ENCODE assay signal across 26 cellular contexts in the genomic region with DNA sequence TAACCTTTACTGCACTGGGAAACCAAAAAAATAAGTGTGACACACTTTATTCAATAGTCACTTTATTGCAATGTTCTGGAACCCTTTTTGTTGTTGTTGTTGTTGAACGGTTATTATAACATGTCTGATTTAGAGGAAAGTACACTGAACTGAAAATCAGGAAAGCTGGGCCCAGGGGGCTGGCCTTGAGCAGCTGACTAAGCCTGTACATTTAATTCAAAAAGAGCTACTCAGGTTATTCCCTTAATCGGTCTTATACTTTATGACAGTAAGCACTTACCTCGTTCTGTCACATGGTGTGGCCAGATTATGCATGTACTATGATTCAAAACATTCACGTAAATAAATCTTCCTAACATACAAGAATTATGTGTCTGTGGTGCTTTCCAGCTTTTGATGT.
DNase-seq lines count a peak whose midpoint lies in the region; FAIRE-seq and TF ChIP-seq lines count a peak whose summit lies in the region.
"Had no signal": no experiment of that assay in that cellular context is flagged by ENCODE, and none has a peak within 500 bp of the region (broad histone marks: within the 10 kb centered on the region; RNA-seq: fewer than 3 reads in every experiment).

No MANE protein-coding gene starts in this region.

- no peaks in the 10 kb centered on the region for H3K4me1 Mint-ChIP-seq in nephron progenitor cell
- H3K4me1 Mint-ChIP-seq: memory B cell had no signal

- H3K14ac ChIP-seq in neuronal stem cell (ENCODE audit: low read length): no peak overlapping the region

- no peak overlapping the region for H2AFZ ChIP-seq in ACC112 (ENCODE audit: low read length, unreplicated experiment)
- H2AFZ ChIP-seq in OCI-LY7 (ENCODE audit: low read length): no peak overlapping the region
- H2AFZ ChIP-seq in fibroblast of lung (ENCODE audit: low read length): no peak overlapping the region
- H2AFZ ChIP-seq in neuronal stem cell (ENCODE audit: low read length): no peak overlapping the region

- H3K27ac ChIP-seq in ACC112 (ENCODE audit: low read depth, low read length) (peak overlapping the region; percentile 89), OCI-LY7 (ENCODE audit: low read depth, low read length, poor library complexity, severe bottlenecking) (no peak overlapping the region), fibroblast of lung (ENCODE audit: insufficient read depth, low read length) (peak overlapping the region; percentile 17), neuronal stem cell (replicated peaks; ENCODE audit: low read length) (no peak overlapping the region)
- H3K27ac ChIP-seq: cardiac muscle cell, coronary artery, gastrocnemius medialis, Peyer's patch, tibial nerve had no signal

- no peak for TF ChIP-seq CTCF in OCI-LY7 (conservative IDR thresholded peaks at IDR 0.05; ENCODE audit: low read length)
- TF ChIP-seq CTCF in fibroblast of lung (conservative IDR thresholded peaks at IDR 0.05 in 1 of 2, IDR thresholded peaks at IDR 0.05 in 1 of 2; ENCODE audit: low read depth in 1 of 2, low read length in 2 of 2): no peak
- TF ChIP-seq CTCF in nephron progenitor cell (IDR thresholded peaks at IDR 0.05): no peak

- peaks cover 4% of the 10 kb centered on the region for H3K27me3 Mint-ChIP-seq in nephron progenitor cell (ENCODE audit: low read depth, poor library complexity)
- H3K27me3 Mint-ChIP-seq: CD4-positive, alpha-beta memory T cell; effector memory CD8-positive, alpha-beta T cell; memory B cell; T-cell had no signal

- H3K9me2 ChIP-seq in OCI-LY7 (ENCODE audit: insufficient read depth, low read length): no peaks in the 10 kb centered on the region

- no peak overlapping the region for H3K27ac Mint-ChIP-seq in nephron progenitor cell
- H3K27ac Mint-ChIP-seq: activated naive CD4-positive, alpha-beta T cell treated with anti-CD3 and anti-CD28 coated beads, Interleukin-2, amount 50 U/mL, for 72 hours; CD4-positive, alpha-beta memory T cell; effector memory CD8-positive, alpha-beta T cell; memory B cell; T-cell had no signal

- no peak overlapping the region for H3K9ac ChIP-seq in fibroblast of lung (ENCODE audit: insufficient read depth, low read length)
- H3K9ac ChIP-seq in neuronal stem cell (ENCODE audit: low read depth, low read length, poor library complexity): no peak overlapping the region

- H3K4me1 ChIP-seq in ACC112 (ENCODE audit: control insufficient read depth, insufficient read depth, low read length, unreplicated experiment): peaks cover 27% of the 10 kb centered on the region
- peaks cover 20% of the 10 kb centered on the region for H3K4me1 ChIP-seq in OCI-LY7 (ENCODE audit: insufficient read depth, low read length, poor library complexity, severe bottlenecking)
- peaks cover 3% of the 10 kb centered on the region for H3K4me1 ChIP-seq in fibroblast of lung (ENCODE audit: control insufficient read depth, extremely low read depth, insufficient read depth, low read length)
- peaks cover 2 to 3% of the 10 kb centered on the region in 2 donors for H3K4me1 ChIP-seq in neuronal stem cell (ENCODE audit: control insufficient read depth in 2 of 2, insufficient read depth in 1 of 2, low read depth in 1 of 2, low read length in 2 of 2)
- H3K4me1 ChIP-seq: Peyer's patch had no signal

- CTCF ChIA-PET in OCI-LY7 (lab: Charles Lee; ENCODE audit: unreplicated experiment): interaction anchor here (0.6 kb wide), 1 partner anchor 36 kb away, joined by 6 read pairs; no protein-coding TSS in a partner anchor

- POLR2A ChIA-PET in OCI-LY7 (lab: Charles Lee): no interaction called here

- no peak overlapping the region for H3K18ac ChIP-seq in neuronal stem cell (ENCODE audit: low read length)

- no peak overlapping the region for H3K4me3 Mint-ChIP-seq in nephron progenitor cell
- H3K4me3 Mint-ChIP-seq: activated T-cell treated with anti-CD3 and anti-CD28 coated beads, Interleukin-2, amount 50 U/mL, for 4 hours; CD4-positive, alpha-beta memory T cell; effector memory CD8-positive, alpha-beta T cell; memory B cell; T-cell had no signal

- H3K36me3 ChIP-seq in ACC112 (ENCODE audit: insufficient read depth, low read length) (no peaks in the 10 kb centered on the region), OCI-LY7 (ENCODE audit: insufficient read depth, low read length) (no peaks in the 10 kb centered on the region), fibroblast of lung (ENCODE audit: control insufficient read depth, insufficient read depth, low read length) (no peaks in the 10 kb centered on the region), neuronal stem cell (replicated peaks in 1 of 2; ENCODE audit: control insufficient read depth in 2 of 2, insufficient read depth in 2 of 2, low read length in 2 of 2) (no peaks in the 10 kb centered on the region)
- H3K36me3 ChIP-seq: cardiac muscle cell, gastrocnemius medialis, Peyer's patch, tibial nerve had no signal

- H3K27me3 ChIP-seq in ACC112 (ENCODE audit: insufficient read depth, low read length) (no peaks in the 10 kb centered on the region), fibroblast of lung (ENCODE audit: control insufficient read depth, insufficient read depth, low read length) (no peaks in the 10 kb centered on the region), neuronal stem cell (ENCODE audit: control insufficient read depth in 3 of 3, insufficient read depth in 3 of 3, low read depth in 1 of 3, low read length in 3 of 3) (no peaks in the 10 kb centered on the region)
- H3K27me3 ChIP-seq: cardiac muscle cell, gastrocnemius medialis, Peyer's patch, tibial nerve had no signal

- no peak overlapping the region for H2BK120ac ChIP-seq in neuronal stem cell (ENCODE audit: low read depth, low read length)

- no peak overlapping the region for H2AK5ac ChIP-seq in neuronal stem cell (ENCODE audit: low read depth, low read length)

- peak; percentile 11 for DNase-seq in activated CD4-positive, alpha-beta T cell treated with anti-CD3 and anti-CD28 coated beads for 48 hours
- DNase-seq in activated CD4-positive, alpha-beta T cell treated with anti-CD3 and anti-CD28 coated beads for 1 hour: no peak
- no peak for DNase-seq in OCI-LY7 (ENCODE audit: low spot score)
- DNase-seq in fibroblast of lung (ENCODE audit: low read depth in 2 of 2): peak in 1 of 2 donors; percentile 30
- no peak for DNase-seq in nephron progenitor cell
- no peak for DNase-seq in neuronal stem cell (ENCODE audit: low spot score)
- DNase-seq in frontal cortex (ENCODE audit: low spot score in 2 of 2): no peak
- DNase-seq: AML-193, gastrocnemius medialis, hippocampal formation, left colon, NCI-H1092, NCI-H187, NCI-H2171, NCI-H510A treated with DMSO at 0.1 percent for 48 hours, Peyer's patch had no signal

- no peak overlapping the region for H2BK5ac ChIP-seq in neuronal stem cell (ENCODE audit: low read length)

- WGBS in neuronal stem cell (ENCODE audit: extremely low coverage in 2 of 2, insufficient read length in 2 of 2, insufficient replicate concordance in 1 of 2), 2 donors: no CpG with 5 or more reads among the region's 4 CpGs

- peak overlapping the region; percentile 14; the same call in 1 of the 2 replicates for H3K4me3 ChIP-seq in ACC112 (ENCODE audit: low read depth, low read length)
- no peak overlapping the region for H3K4me3 ChIP-seq in OCI-LY7 (ENCODE audit: low read depth, low read length, poor library complexity, severe bottlenecking)
- no peak overlapping the region for H3K4me3 ChIP-seq in fibroblast of lung (replicated peaks in 1 of 4; ENCODE audit: control extremely low read depth in 1 of 4, insufficient read depth in 1 of 4, low read depth in 3 of 4, low read length in 4 of 4)
- H3K4me3 ChIP-seq in neuronal stem cell (ENCODE audit: low read length in 2 of 2): no peak overlapping the region
- H3K4me3 ChIP-seq: cardiac muscle cell, coronary artery, gastrocnemius medialis, Peyer's patch, tibial nerve had no signal

- no peak overlapping the region for H4K91ac ChIP-seq in neuronal stem cell (ENCODE audit: low read depth, low read length, poor library complexity)

- H4K20me1 ChIP-seq in OCI-LY7 (ENCODE audit: insufficient read depth, low read length): no peaks in the 10 kb centered on the region
- no peaks in the 10 kb centered on the region for H4K20me1 ChIP-seq in fibroblast of lung (ENCODE audit: control insufficient read depth, extremely low read depth, insufficient read depth, low read length)

- H3K36me3 Mint-ChIP-seq in nephron progenitor cell (ENCODE audit: low read depth): no peaks in the 10 kb centered on the region

- intact Hi-C loops in OCI-LY7 (cut with micrococcal nuclease; ENCODE audit: unreplicated experiment): no loop called here

- no peak overlapping the region for H3K23ac ChIP-seq in neuronal stem cell (ENCODE audit: low read depth, low read length, poor library complexity)

- H3K79me1 ChIP-seq in neuronal stem cell (ENCODE audit: low read depth, low read length): no peaks in the 10 kb centered on the region

- H3K9me3 ChIP-seq in OCI-LY7 (ENCODE audit: low read length) (no peaks in the 10 kb centered on the region), fibroblast of lung (ENCODE audit: control insufficient read depth, insufficient read depth, low read depth, low read length) (no peaks in the 10 kb centered on the region), neuronal stem cell (replicated peaks in 1 of 2; ENCODE audit: control insufficient read depth in 2 of 2, insufficient read depth in 1 of 2, low read depth in 1 of 2, low read length in 2 of 2) (no peaks in the 10 kb centered on the region)
- H3K9me3 ChIP-seq: gastrocnemius medialis, Peyer's patch, tibial nerve had no signal

- no peaks in the 10 kb centered on the region for H3K79me2 ChIP-seq in ACC112 (ENCODE audit: control insufficient read depth, insufficient read depth, low read length, unreplicated experiment)
- no peaks in the 10 kb centered on the region for H3K79me2 ChIP-seq in OCI-LY7 (ENCODE audit: insufficient read depth, low read depth, low read length)
- no peaks in the 10 kb centered on the region for H3K79me2 ChIP-seq in fibroblast of lung (ENCODE audit: control insufficient read depth, insufficient read depth, low read length)

- no peak for FAIRE-seq in frontal cortex (lab: Jason Lieb, UNC)

- H2BK12ac ChIP-seq in neuronal stem cell (ENCODE audit: low read length): no peak overlapping the region

- H3K9me3 Mint-ChIP-seq in nephron progenitor cell: no peaks in the 10 kb centered on the region
- H3K9me3 Mint-ChIP-seq: activated naive CD4-positive, alpha-beta T cell treated with anti-CD3 and anti-CD28 coated beads, Interleukin-2, amount 50 U/mL, for 72 hours; activated T-cell treated with anti-CD3 and anti-CD28 coated beads, Interleukin-2, amount 50 U/mL, for 4 hours; CD4-positive, alpha-beta memory T cell; effector memory CD8-positive, alpha-beta T cell; memory B cell; T-cell had no signal

- BruUV-seq in OCI-LY7 (replicated peaks; lab: Mats Ljungman, UMichigan): no TSS peak

- H3K4me2 ChIP-seq in OCI-LY7 (ENCODE audit: low read length) (peak overlapping the region; percentile 6; the same call in 1 of the 2 replicates), fibroblast of lung (ENCODE audit: extremely low read depth, insufficient read depth, low read length) (no peak overlapping the region), neuronal stem cell (ENCODE audit: insufficient read depth, low read length, poor library complexity, severe bottlenecking) (no peak overlapping the region)

- H4K8ac ChIP-seq in neuronal stem cell (ENCODE audit: low read depth, low read length): no peak overlapping the region

- no peak overlapping the region for H2BK15ac ChIP-seq in neuronal stem cell (ENCODE audit: low read length)

- no peak overlapping the region for H3K4ac ChIP-seq in neuronal stem cell (ENCODE audit: low read length)

Comparison
In these comparisons a context has a peak if more than half of its experiments do, and no peak if none do; other contexts are left out.
1. H3K27ac ChIP-seq: peak in ACC112 (single experiment) and fibroblast of lung (single experiment); none in OCI-LY7 (single experiment) and neuronal stem cell (single experiment).